ENCODE assay signal across 1 cellular context in the genomic region with DNA sequence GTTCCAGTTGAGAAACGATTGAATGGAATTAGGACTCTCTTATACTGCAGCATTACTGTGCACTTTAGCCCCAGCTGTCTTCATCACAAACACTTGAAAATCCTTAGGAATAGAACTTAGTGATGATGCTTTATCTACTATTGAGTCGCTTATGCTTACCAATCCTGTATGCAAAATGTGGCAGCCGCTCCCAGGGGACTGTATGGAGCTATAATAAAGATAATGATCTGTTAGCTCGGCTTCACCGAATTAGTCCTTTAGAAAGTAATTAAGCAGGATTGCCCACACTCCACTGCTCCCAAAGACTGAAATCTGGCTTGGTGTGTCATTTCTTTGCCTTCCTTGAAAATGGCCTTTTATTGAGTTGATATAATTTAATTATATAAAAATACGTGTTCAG.
TF ChIP-seq lines count a peak whose summit lies in the region.

No MANE protein-coding gene starts in this region.

TF ChIP-seq in HEK293, 187 proteins besides CTCF, POLR2A, EP300 and RAD21 (continued from another document and continues in another):
- TF ChIP-seq, protein P1, sequence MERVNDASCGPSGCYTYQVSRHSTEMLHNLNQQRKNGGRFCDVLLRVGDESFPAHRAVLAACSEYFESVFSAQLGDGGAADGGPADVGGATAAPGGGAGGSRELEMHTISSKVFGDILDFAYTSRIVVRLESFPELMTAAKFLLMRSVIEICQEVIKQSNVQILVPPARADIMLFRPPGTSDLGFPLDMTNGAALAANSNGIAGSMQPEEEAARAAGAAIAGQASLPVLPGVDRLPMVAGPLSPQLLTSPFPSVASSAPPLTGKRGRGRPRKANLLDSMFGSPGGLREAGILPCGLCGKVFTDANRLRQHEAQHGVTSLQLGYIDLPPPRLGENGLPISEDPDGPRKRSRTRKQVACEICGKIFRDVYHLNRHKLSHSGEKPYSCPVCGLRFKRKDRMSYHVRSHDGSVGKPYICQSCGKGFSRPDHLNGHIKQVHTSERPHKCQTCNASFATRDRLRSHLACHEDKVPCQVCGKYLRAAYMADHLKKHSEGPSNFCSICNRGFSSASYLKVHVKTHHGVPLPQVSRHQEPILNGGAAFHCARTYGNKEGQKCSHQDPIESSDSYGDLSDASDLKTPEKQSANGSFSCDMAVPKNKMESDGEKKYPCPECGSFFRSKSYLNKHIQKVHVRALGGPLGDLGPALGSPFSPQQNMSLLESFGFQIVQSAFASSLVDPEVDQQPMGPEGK (tag by site-specific recombination; IDR thresholded peaks at IDR 0.05): no peak
- no peak for TF ChIP-seq ZNF585B (tag by site-specific recombination; IDR thresholded peaks at IDR 0.05)
- TF ChIP-seq, protein P2, sequence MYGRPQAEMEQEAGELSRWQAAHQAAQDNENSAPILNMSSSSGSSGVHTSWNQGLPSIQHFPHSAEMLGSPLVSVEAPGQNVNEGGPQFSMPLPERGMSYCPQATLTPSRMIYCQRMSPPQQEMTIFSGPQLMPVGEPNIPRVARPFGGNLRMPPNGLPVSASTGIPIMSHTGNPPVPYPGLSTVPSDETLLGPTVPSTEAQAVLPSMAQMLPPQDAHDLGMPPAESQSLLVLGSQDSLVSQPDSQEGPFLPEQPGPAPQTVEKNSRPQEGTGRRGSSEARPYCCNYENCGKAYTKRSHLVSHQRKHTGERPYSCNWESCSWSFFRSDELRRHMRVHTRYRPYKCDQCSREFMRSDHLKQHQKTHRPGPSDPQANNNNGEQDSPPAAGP (tag by site-specific recombination; IDR thresholded peaks at IDR 0.05): no peak
- no peak for TF ChIP-seq SALL2 (tag by site-specific recombination; IDR thresholded peaks at IDR 0.05; ENCODE audit: borderline replicate concordance)
- TF ChIP-seq ZNF404 (tag by site-specific recombination; IDR thresholded peaks at IDR 0.05): no peak
- no peak for TF ChIP-seq ZNF792 (tag by site-specific recombination; IDR thresholded peaks at IDR 0.05)
- TF ChIP-seq ZNF416 (tag by site-specific recombination; IDR thresholded peaks at IDR 0.05): no peak
- TF ChIP-seq ZNF311 (tag by site-specific recombination; IDR thresholded peaks at IDR 0.05; ENCODE audit: borderline replicate concordance): no peak
- TF ChIP-seq, protein P3, sequence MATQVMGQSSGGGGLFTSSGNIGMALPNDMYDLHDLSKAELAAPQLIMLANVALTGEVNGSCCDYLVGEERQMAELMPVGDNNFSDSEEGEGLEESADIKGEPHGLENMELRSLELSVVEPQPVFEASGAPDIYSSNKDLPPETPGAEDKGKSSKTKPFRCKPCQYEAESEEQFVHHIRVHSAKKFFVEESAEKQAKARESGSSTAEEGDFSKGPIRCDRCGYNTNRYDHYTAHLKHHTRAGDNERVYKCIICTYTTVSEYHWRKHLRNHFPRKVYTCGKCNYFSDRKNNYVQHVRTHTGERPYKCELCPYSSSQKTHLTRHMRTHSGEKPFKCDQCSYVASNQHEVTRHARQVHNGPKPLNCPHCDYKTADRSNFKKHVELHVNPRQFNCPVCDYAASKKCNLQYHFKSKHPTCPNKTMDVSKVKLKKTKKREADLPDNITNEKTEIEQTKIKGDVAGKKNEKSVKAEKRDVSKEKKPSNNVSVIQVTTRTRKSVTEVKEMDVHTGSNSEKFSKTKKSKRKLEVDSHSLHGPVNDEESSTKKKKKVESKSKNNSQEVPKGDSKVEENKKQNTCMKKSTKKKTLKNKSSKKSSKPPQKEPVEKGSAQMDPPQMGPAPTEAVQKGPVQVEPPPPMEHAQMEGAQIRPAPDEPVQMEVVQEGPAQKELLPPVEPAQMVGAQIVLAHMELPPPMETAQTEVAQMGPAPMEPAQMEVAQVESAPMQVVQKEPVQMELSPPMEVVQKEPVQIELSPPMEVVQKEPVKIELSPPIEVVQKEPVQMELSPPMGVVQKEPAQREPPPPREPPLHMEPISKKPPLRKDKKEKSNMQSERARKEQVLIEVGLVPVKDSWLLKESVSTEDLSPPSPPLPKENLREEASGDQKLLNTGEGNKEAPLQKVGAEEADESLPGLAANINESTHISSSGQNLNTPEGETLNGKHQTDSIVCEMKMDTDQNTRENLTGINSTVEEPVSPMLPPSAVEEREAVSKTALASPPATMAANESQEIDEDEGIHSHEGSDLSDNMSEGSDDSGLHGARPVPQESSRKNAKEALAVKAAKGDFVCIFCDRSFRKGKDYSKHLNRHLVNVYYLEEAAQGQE (tag by site-specific recombination; IDR thresholded peaks at IDR 0.05): no peak
- TF ChIP-seq ZNF747 (tag by site-specific recombination; IDR thresholded peaks at IDR 0.05): no peak
- no peak for TF ChIP-seq KLF1 (tag by site-specific recombination; IDR thresholded peaks at IDR 0.05)
- TF ChIP-seq ZNF112 (tag by site-specific recombination; IDR thresholded peaks at IDR 0.05): no peak
- no peak for TF ChIP-seq ZIC2 (tag by site-specific recombination; IDR thresholded peaks at IDR 0.05)
- peak; percentile 56; the same call in 1 of the 2 replicates for TF ChIP-seq IKZF3 (tag by site-specific recombination; IDR thresholded peaks at IDR 0.05)
- TF ChIP-seq ZEB2 (tag by site-specific recombination; IDR thresholded peaks at IDR 0.05): peak; percentile 38; the same call in 1 of the 2 replicates
- no peak for TF ChIP-seq SP3 (tag by site-specific recombination; IDR thresholded peaks at IDR 0.05)
- peak; percentile 89 for TF ChIP-seq SP7 (tag by site-specific recombination; IDR thresholded peaks at IDR 0.05)
- TF ChIP-seq ZBTB21 (tag by site-specific recombination; IDR thresholded peaks at IDR 0.05): no peak
- TF ChIP-seq ZNF629 (tag by site-specific recombination; IDR thresholded peaks at IDR 0.05): peak; percentile 63
- TF ChIP-seq, protein P4, sequence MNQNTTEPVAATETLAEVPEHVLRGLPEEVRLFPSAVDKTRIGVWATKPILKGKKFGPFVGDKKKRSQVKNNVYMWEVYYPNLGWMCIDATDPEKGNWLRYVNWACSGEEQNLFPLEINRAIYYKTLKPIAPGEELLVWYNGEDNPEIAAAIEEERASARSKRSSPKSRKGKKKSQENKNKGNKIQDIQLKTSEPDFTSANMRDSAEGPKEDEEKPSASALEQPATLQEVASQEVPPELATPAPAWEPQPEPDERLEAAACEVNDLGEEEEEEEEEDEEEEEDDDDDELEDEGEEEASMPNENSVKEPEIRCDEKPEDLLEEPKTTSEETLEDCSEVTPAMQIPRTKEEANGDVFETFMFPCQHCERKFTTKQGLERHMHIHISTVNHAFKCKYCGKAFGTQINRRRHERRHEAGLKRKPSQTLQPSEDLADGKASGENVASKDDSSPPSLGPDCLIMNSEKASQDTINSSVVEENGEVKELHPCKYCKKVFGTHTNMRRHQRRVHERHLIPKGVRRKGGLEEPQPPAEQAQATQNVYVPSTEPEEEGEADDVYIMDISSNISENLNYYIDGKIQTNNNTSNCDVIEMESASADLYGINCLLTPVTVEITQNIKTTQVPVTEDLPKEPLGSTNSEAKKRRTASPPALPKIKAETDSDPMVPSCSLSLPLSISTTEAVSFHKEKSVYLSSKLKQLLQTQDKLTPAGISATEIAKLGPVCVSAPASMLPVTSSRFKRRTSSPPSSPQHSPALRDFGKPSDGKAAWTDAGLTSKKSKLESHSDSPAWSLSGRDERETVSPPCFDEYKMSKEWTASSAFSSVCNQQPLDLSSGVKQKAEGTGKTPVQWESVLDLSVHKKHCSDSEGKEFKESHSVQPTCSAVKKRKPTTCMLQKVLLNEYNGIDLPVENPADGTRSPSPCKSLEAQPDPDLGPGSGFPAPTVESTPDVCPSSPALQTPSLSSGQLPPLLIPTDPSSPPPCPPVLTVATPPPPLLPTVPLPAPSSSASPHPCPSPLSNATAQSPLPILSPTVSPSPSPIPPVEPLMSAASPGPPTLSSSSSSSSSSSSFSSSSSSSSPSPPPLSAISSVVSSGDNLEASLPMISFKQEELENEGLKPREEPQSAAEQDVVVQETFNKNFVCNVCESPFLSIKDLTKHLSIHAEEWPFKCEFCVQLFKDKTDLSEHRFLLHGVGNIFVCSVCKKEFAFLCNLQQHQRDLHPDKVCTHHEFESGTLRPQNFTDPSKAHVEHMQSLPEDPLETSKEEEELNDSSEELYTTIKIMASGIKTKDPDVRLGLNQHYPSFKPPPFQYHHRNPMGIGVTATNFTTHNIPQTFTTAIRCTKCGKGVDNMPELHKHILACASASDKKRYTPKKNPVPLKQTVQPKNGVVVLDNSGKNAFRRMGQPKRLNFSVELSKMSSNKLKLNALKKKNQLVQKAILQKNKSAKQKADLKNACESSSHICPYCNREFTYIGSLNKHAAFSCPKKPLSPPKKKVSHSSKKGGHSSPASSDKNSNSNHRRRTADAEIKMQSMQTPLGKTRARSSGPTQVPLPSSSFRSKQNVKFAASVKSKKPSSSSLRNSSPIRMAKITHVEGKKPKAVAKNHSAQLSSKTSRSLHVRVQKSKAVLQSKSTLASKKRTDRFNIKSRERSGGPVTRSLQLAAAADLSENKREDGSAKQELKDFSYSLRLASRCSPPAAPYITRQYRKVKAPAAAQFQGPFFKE (tag by site-specific recombination; IDR thresholded peaks at IDR 0.05; ENCODE audit: borderline replicate concordance): no peak
- no peak for TF ChIP-seq ZNF155 (tag by site-specific recombination; IDR thresholded peaks at IDR 0.05)
- no peak for TF ChIP-seq GLI4 (tag by site-specific recombination; IDR thresholded peaks at IDR 0.05)
- TF ChIP-seq, protein P5, sequence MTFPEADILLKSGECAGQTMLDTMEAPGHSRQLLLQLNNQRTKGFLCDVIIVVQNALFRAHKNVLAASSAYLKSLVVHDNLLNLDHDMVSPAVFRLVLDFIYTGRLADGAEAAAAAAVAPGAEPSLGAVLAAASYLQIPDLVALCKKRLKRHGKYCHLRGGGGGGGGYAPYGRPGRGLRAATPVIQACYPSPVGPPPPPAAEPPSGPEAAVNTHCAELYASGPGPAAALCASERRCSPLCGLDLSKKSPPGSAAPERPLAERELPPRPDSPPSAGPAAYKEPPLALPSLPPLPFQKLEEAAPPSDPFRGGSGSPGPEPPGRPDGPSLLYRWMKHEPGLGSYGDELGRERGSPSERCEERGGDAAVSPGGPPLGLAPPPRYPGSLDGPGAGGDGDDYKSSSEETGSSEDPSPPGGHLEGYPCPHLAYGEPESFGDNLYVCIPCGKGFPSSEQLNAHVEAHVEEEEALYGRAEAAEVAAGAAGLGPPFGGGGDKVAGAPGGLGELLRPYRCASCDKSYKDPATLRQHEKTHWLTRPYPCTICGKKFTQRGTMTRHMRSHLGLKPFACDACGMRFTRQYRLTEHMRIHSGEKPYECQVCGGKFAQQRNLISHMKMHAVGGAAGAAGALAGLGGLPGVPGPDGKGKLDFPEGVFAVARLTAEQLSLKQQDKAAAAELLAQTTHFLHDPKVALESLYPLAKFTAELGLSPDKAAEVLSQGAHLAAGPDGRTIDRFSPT (tag by site-specific recombination; IDR thresholded peaks at IDR 0.05): no peak
- no peak for TF ChIP-seq ZNF121 (tag by site-specific recombination; IDR thresholded peaks at IDR 0.05)
- TF ChIP-seq SCRT2 (tag by site-specific recombination; IDR thresholded peaks at IDR 0.05): no peak
- no peak for TF ChIP-seq ZNF266 (tag by site-specific recombination; IDR thresholded peaks at IDR 0.05; ENCODE audit: low read depth)
- no peak for TF ChIP-seq HOXA7 (CRISPR knock-in tag; IDR thresholded peaks at IDR 0.05; ENCODE audit: borderline replicate concordance)
- no peak for TF ChIP-seq ZNF658 (tag by site-specific recombination; IDR thresholded peaks at IDR 0.05)
- no peak for TF ChIP-seq ZNF664 (tag by site-specific recombination; IDR thresholded peaks at IDR 0.05)
- TF ChIP-seq, protein P6, sequence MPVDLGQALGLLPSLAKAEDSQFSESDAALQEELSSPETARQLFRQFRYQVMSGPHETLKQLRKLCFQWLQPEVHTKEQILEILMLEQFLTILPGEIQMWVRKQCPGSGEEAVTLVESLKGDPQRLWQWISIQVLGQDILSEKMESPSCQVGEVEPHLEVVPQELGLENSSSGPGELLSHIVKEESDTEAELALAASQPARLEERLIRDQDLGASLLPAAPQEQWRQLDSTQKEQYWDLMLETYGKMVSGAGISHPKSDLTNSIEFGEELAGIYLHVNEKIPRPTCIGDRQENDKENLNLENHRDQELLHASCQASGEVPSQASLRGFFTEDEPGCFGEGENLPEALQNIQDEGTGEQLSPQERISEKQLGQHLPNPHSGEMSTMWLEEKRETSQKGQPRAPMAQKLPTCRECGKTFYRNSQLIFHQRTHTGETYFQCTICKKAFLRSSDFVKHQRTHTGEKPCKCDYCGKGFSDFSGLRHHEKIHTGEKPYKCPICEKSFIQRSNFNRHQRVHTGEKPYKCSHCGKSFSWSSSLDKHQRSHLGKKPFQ (tag by site-specific recombination; IDR thresholded peaks at IDR 0.05): no peak
- TF ChIP-seq ZNF707 (tag by site-specific recombination; IDR thresholded peaks at IDR 0.05): no peak
- no peak for TF ChIP-seq ZNF23 (tag by site-specific recombination; IDR thresholded peaks at IDR 0.05; ENCODE audit: borderline replicate concordance)
- TF ChIP-seq ZBTB17 (tag by site-specific recombination; IDR thresholded peaks at IDR 0.05): 0 out of 2 replicates have a peak, but pooled peaks have one; percentile 40
- TF ChIP-seq, protein P7, sequence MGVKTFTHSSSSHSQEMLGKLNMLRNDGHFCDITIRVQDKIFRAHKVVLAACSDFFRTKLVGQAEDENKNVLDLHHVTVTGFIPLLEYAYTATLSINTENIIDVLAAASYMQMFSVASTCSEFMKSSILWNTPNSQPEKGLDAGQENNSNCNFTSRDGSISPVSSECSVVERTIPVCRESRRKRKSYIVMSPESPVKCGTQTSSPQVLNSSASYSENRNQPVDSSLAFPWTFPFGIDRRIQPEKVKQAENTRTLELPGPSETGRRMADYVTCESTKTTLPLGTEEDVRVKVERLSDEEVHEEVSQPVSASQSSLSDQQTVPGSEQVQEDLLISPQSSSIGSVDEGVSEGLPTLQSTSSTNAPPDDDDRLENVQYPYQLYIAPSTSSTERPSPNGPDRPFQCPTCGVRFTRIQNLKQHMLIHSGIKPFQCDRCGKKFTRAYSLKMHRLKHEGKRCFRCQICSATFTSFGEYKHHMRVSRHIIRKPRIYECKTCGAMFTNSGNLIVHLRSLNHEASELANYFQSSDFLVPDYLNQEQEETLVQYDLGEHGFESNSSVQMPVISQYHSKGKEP (tag by site-specific recombination; IDR thresholded peaks at IDR 0.05): 0 out of 2 replicates have a peak, but pooled peaks have one; percentile 56
- no peak for TF ChIP-seq ZNF37A (tag by site-specific recombination; IDR thresholded peaks at IDR 0.05)
- no peak for TF ChIP-seq ZNF677 (tag by site-specific recombination; IDR thresholded peaks at IDR 0.05)
- TF ChIP-seq, protein P8, sequence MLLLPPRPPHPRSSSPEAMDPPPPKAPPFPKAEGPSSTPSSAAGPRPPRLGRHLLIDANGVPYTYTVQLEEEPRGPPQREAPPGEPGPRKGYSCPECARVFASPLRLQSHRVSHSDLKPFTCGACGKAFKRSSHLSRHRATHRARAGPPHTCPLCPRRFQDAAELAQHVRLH (tag by site-specific recombination; IDR thresholded peaks at IDR 0.05): no peak
- TF ChIP-seq ZNF10 (tag by site-specific recombination; IDR thresholded peaks at IDR 0.05): peak; percentile 94
- TF ChIP-seq ZBTB7A (tag by site-specific recombination; IDR thresholded peaks at IDR 0.05; ENCODE audit: low read depth): no peak
- TF ChIP-seq ZNF248 (tag by site-specific recombination; IDR thresholded peaks at IDR 0.05): no peak
- no peak for TF ChIP-seq ZFP41 (tag by site-specific recombination; IDR thresholded peaks at IDR 0.05; ENCODE audit: borderline replicate concordance)
- no peak for TF ChIP-seq SP2 (tag by site-specific recombination; IDR thresholded peaks at IDR 0.05)
